23 cellular contexts compared by ENCODE assay signal in genomic region chr12:76945867-76946266, GRCh38.
A peak's percentile ranks its signal among the peaks of the same experiment; 100 is the strongest.
DNase-seq lines count a peak whose midpoint lies in the region; FAIRE-seq and TF ChIP-seq lines count a peak whose summit lies in the region.
"Had no signal": no experiment of that assay in that cellular context is flagged by ENCODE, and none has a peak within 500 bp of the region (broad histone marks: within the 10 kb centered on the region; RNA-seq: fewer than 3 reads in every experiment).

No MANE protein-coding gene starts in this region.

- H3K79me1 ChIP-seq in mesenchymal stem cell (replicated peaks; ENCODE audit: low read length, poor library complexity, severe bottlenecking): no peaks in the 10 kb centered on the region

- no peak overlapping the region for H3K14ac ChIP-seq in mesenchymal stem cell (ENCODE audit: low read length in 2 of 2)

- H3K4me2 ChIP-seq in mesenchymal stem cell (ENCODE audit: low read length, poor library complexity, severe bottlenecking): no peak overlapping the region

- 16% methylated on average over 2 of the region's 4 CpGs for WGBS in mesenchymal stem cell

- H2AK5ac ChIP-seq in mesenchymal stem cell (ENCODE audit: low read length, severe bottlenecking): no peak overlapping the region

- peak overlapping the region; percentile 64 for H3K27ac ChIP-seq in mesenchymal stem cell (ENCODE audit: low read length, poor library complexity, severe bottlenecking)
- H3K27ac ChIP-seq: Peyer's patch, right atrium auricular region had no signal

- TF ChIP-seq CTCF in bronchial epithelial cell (IDR thresholded peaks at IDR 0.05; ENCODE audit: insufficient read depth, low read length, severe bottlenecking) (no peak), progenitor cell of endocrine pancreas (IDR thresholded peaks at IDR 0.05; ENCODE audit: unreplicated experiment) (no peak), D721Med (IDR thresholded peaks at IDR 0.05; ENCODE audit: insufficient read depth, missing control alignments) (no peak)

- H3K9me3 Mint-ChIP-seq in progenitor cell of endocrine pancreas (ENCODE audit: low read depth): no peaks in the 10 kb centered on the region
- H3K9me3 Mint-ChIP-seq: activated naive CD4-positive, alpha-beta T cell treated with anti-CD3 and anti-CD28 coated beads, Interleukin-2, amount 10 ng/mL, durations not matched to agents 7 days and 5 days; natural killer cell treated with Interleukin-12 subunit alpha and Interleukin-12 subunit beta and Interleukin-15 and Interleukin-18, amount 100 ng/mL, for 72 hours; stimulated activated naive B cell treated with anti-CD40 and anti-IgM and Interleukin-4, amounts not matched to agents 10 μg/mL and 1 μg/mL and 100 μg/mL, for 72 hours had no signal

- H2BK120ac ChIP-seq in mesenchymal stem cell (ENCODE audit: low read depth, low read length): no peak overlapping the region

- H3K4me3 Mint-ChIP-seq in progenitor cell of endocrine pancreas (ENCODE audit: low read depth): no peak overlapping the region
- H3K4me3 Mint-ChIP-seq: activated naive CD4-positive, alpha-beta T cell treated with anti-CD3 and anti-CD28 coated beads, Interleukin-2, amount 10 ng/mL, durations not matched to agents 7 days and 5 days; natural killer cell treated with Interleukin-12 subunit alpha and Interleukin-12 subunit beta and Interleukin-15 and Interleukin-18, amount 100 ng/mL, for 72 hours; stimulated activated naive B cell treated with anti-CD40 and anti-IgM and Interleukin-4, amounts not matched to agents 10 μg/mL and 1 μg/mL and 100 μg/mL, for 72 hours had no signal

- H3K18ac ChIP-seq in mesenchymal stem cell (ENCODE audit: low read depth in 1 of 2, low read length in 2 of 2): no peak overlapping the region

- H3K36me3 ChIP-seq in bronchial epithelial cell (ENCODE audit: control insufficient read depth, insufficient read depth, low read length): no peaks in the 10 kb centered on the region
- H3K36me3 ChIP-seq in mesenchymal stem cell (ENCODE audit: control insufficient read depth in 1 of 2, insufficient read depth in 2 of 2, low read depth in 1 of 2, low read length in 2 of 2): no peaks in the 10 kb centered on the region
- H3K36me3 ChIP-seq: Peyer's patch, right atrium auricular region had no signal

- H3K9ac ChIP-seq in mesenchymal stem cell (ENCODE audit: low read length): no peak overlapping the region

- no peaks in the 10 kb centered on the region for H3K4me1 Mint-ChIP-seq in progenitor cell of endocrine pancreas (ENCODE audit: low read depth)
- H3K4me1 Mint-ChIP-seq: activated naive CD4-positive, alpha-beta T cell treated with anti-CD3 and anti-CD28 coated beads, Interleukin-2, amount 10 ng/mL, durations not matched to agents 7 days and 5 days; stimulated activated naive B cell treated with anti-CD40 and anti-IgM and Interleukin-4, amounts not matched to agents 10 μg/mL and 1 μg/mL and 100 μg/mL, for 72 hours had no signal

- no peak overlapping the region for H2BK5ac ChIP-seq in mesenchymal stem cell (ENCODE audit: low read depth, low read length, poor library complexity, severe bottlenecking)

- H2AFZ ChIP-seq in mesenchymal stem cell (ENCODE audit: low read depth, low read length): no peak overlapping the region

- no peak overlapping the region for H4K8ac ChIP-seq in mesenchymal stem cell (ENCODE audit: low read length)

- H3K27me3 Mint-ChIP-seq in progenitor cell of endocrine pancreas: no peaks in the 10 kb centered on the region

- H3K4me1 ChIP-seq in mesenchymal stem cell (ENCODE audit: control insufficient read depth, insufficient read depth, low read depth, low read length): peaks cover 3% of the 10 kb centered on the region
- H3K4me1 ChIP-seq: Peyer's patch, right atrium auricular region had no signal

- no peak overlapping the region for H3K27ac Mint-ChIP-seq in progenitor cell of endocrine pancreas
- H3K27ac Mint-ChIP-seq: activated naive CD4-positive, alpha-beta T cell treated with anti-CD3 and anti-CD28 coated beads, Interleukin-2, amount 10 ng/mL, durations not matched to agents 7 days and 5 days; natural killer cell treated with Interleukin-12 subunit alpha and Interleukin-12 subunit beta and Interleukin-15 and Interleukin-18, amount 100 ng/mL, for 72 hours; stimulated activated naive B cell treated with anti-CD40 and anti-IgM and Interleukin-4, amounts not matched to agents 10 μg/mL and 1 μg/mL and 100 μg/mL, for 72 hours had no signal

- H3K4me3 ChIP-seq in bronchial epithelial cell (ENCODE audit: low read depth, low read length) (no peak overlapping the region), mesenchymal stem cell (ENCODE audit: insufficient read depth in 1 of 2, low read depth in 1 of 2, low read length in 2 of 2) (no peak overlapping the region)
- H3K4me3 ChIP-seq: Peyer's patch, right atrium auricular region had no signal

- H3K4ac ChIP-seq in mesenchymal stem cell (ENCODE audit: low read depth in 1 of 2, low read length in 2 of 2): no peak overlapping the region

- no peak for FAIRE-seq in bronchial epithelial cell (lab: Jason Lieb, UNC)
- no peak for FAIRE-seq in D721Med (lab: Jason Lieb, UNC)
- FAIRE-seq: HepG2, islet of Langerhans had no signal

- H3K36me3 Mint-ChIP-seq in progenitor cell of endocrine pancreas (ENCODE audit: insufficient read depth): no peaks in the 10 kb centered on the region
- H3K36me3 Mint-ChIP-seq: activated naive CD4-positive, alpha-beta T cell treated with anti-CD3 and anti-CD28 coated beads, Interleukin-2, amount 10 ng/mL, durations not matched to agents 7 days and 5 days; natural killer cell treated with Interleukin-12 subunit alpha and Interleukin-12 subunit beta and Interleukin-15 and Interleukin-18, amount 100 ng/mL, for 72 hours; stimulated activated naive B cell treated with anti-CD40 and anti-IgM and Interleukin-4, amounts not matched to agents 10 μg/mL and 1 μg/mL and 100 μg/mL, for 72 hours had no signal

- H4K91ac ChIP-seq in mesenchymal stem cell (ENCODE audit: low read length): no peak overlapping the region

- H2BK15ac ChIP-seq in mesenchymal stem cell (ENCODE audit: low read depth, poor library complexity, severe bottlenecking): no peak overlapping the region

- H2BK12ac ChIP-seq in mesenchymal stem cell (ENCODE audit: low read length in 2 of 2): no peak overlapping the region

- H3K27me3 ChIP-seq in bronchial epithelial cell (ENCODE audit: control insufficient read depth, insufficient read depth, low read length): no peaks in the 10 kb centered on the region
- no peaks in the 10 kb centered on the region for H3K27me3 ChIP-seq in mesenchymal stem cell (ENCODE audit: control insufficient read depth in 1 of 2, insufficient read depth in 1 of 2, low read length in 2 of 2)
- H3K27me3 ChIP-seq: Peyer's patch, right atrium auricular region had no signal

- H3K9me3 ChIP-seq in mesenchymal stem cell (ENCODE audit: control insufficient read depth, low read length): no peaks in the 10 kb centered on the region
- H3K9me3 ChIP-seq: Peyer's patch, right atrium auricular region had no signal

- no peak overlapping the region for H3K23ac ChIP-seq in mesenchymal stem cell (ENCODE audit: low read length in 2 of 2)

- DNase-seq in Daoy (ENCODE audit: low read depth): peak; percentile 13
- peak; percentile 65 for DNase-seq in M059J (ENCODE audit: low read depth)
- DNase-seq in bronchial epithelial cell (ENCODE audit: low read depth): peak; percentile 37
- peak; percentile 43 for DNase-seq in mesenchymal stem cell
- no peak for DNase-seq in DMS153 treated with DMSO at 0.1 percent for 48 hours (lab: John Stamatoyannopoulos, UW; ENCODE audit: unreplicated experiment)
- no peak for DNase-seq in progenitor cell of endocrine pancreas (ENCODE audit: low spot score, unreplicated experiment)
- no peak for DNase-seq in D721Med (ENCODE audit: insufficient read length, low spot score)
- DNase-seq: activated CD4-positive, alpha-beta T cell treated with anti-CD3 and anti-CD28 coated beads, Interleukin-2, amount 50 U/mL, for 1 hour; activated naive CD4-positive, alpha-beta T cell treated with anti-CD3 and anti-CD28 coated beads, Interleukin-2, amount 10 ng/mL, durations not matched to agents 7 days and 5 days; foreskin melanocyte; H7; hippocampal formation; NCI-H1092; NCI-H187 treated with DMSO at 0.1 percent for 48 hours; NCI-H526; Peyer's patch; stimulated activated CD4-positive, alpha-beta T cell treated with anti-CD3 and anti-CD28 coated beads, Interleukin-4, amount 100 ng/mL, for 24 hours; stimulated activated naive B cell treated with anti-CD40 and anti-IgM and Interleukin-4, amounts not matched to agents 10 μg/mL and 1 μg/mL and 100 μg/mL, for 72 hours; T-helper 2 cell had no signal

Comparison
In these comparisons a context has a peak if more than half of its experiments do, and no peak if none do; other contexts are left out.
1. DNase-seq: peak in Daoy (single experiment), M059J (single experiment), bronchial epithelial cell (single experiment) and mesenchymal stem cell (single experiment); none in DMS153 treated with DMSO at 0.1 percent for 48 hours (single experiment), progenitor cell of endocrine pancreas (single experiment) and D721Med (single experiment).